ENCODE assay signal across 11 cellular contexts in the genomic region with DNA sequence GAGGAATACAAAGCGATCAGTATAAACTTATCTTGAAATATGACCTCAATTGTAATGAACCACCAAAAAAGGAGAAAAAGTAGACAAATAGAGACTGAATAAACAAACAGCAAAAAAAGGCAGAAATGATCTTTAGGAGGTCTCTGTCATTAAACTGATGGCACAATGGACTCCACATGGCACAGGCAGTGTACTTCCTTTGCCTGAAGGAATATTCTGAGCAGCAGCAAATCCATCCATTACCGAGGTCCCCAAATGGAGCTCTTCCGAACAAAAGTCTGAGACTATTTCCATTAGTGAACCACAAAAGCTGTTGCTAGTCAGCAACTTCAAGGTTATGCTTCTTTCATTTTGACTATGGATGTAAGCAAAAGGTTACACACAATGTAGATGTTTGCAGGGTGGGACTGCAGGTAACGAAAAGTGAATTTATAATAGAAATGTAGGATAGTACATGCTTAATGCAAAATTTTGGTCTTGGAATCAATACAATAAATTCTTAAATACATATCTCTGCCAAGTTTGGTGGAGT. TPM values are rescaled to one million over a fixed set of nuclear protein-coding genes. Genes with fewer than 3 reads are reported as not detected.
A peak's percentile ranks its signal among the peaks of the same experiment; 100 is the strongest.
DNase-seq lines count a peak whose midpoint lies in the region; ATAC-seq and TF ChIP-seq lines count a peak whose summit lies in the region.
"Had no signal": no experiment of that assay in that cellular context is flagged by ENCODE, and none has a peak within 500 bp of the region (broad histone marks: within the 10 kb centered on the region; RNA-seq: fewer than 3 reads in every experiment).

No MANE protein-coding gene starts in this region.

- H4K91ac ChIP-seq in mesenchymal stem cell (ENCODE audit: low read length): no peak overlapping the region

- H3K9me3 ChIP-seq in mesenchymal stem cell (ENCODE audit: control insufficient read depth, low read length) (no peaks in the 10 kb centered on the region), esophagus muscularis mucosa (no peaks in the 10 kb centered on the region)

- peak overlapping the region in 1 of 2 experiments; percentile 17 for H3K18ac ChIP-seq in mesenchymal stem cell (ENCODE audit: low read depth in 1 of 2, low read length in 2 of 2)

- TF ChIP-seq CTCF in GM06990 (IDR thresholded peaks at IDR 0.05; ENCODE audit: insufficient read depth, low read length, poor library complexity, severe bottlenecking): no peak
- TF ChIP-seq CTCF in esophagus muscularis mucosa (IDR thresholded peaks at IDR 0.05): no peak

- no peak overlapping the region for H3K4ac ChIP-seq in mesenchymal stem cell (ENCODE audit: low read depth in 1 of 2, low read length in 2 of 2)

- H2BK12ac ChIP-seq in mesenchymal stem cell (ENCODE audit: low read length in 2 of 2): no peak overlapping the region

- DNase-seq in GM06990 (ENCODE audit: extremely low read depth, insufficient read length) (peak; percentile 33), NCI-H69 (lab: John Stamatoyannopoulos, UW) (peak; percentile 87), mesenchymal stem cell (no peak), NCI-H2196 (lab: John Stamatoyannopoulos, UW; ENCODE audit: unreplicated experiment) (no peak), dermis blood vessel endothelial cell (no peak), NCI-H345 treated with DMSO at 0.1 percent for 48 hours (lab: John Stamatoyannopoulos, UW; ENCODE audit: unreplicated experiment) (no peak), esophagus muscularis mucosa (ENCODE audit: extremely low spot score) (no peak)
- DNase-seq: kidney glomerular epithelial cell, retina, T-helper 9 cell had no signal

- no peak overlapping the region for H2BK5ac ChIP-seq in mesenchymal stem cell (ENCODE audit: low read depth, low read length, poor library complexity, severe bottlenecking)

- intact Hi-C loops in esophagus muscularis mucosa (cut with DNase I): loop anchor here (5.0 kb wide), 3 partner anchors 333 to 413 kb away; a partner anchor contains a TSS

- H3K4me3 ChIP-seq in GM06990 (replicated peaks; ENCODE audit: low read depth, low read length) (no peak overlapping the region), mesenchymal stem cell (ENCODE audit: insufficient read depth in 1 of 2, low read depth in 1 of 2, low read length in 2 of 2) (no peak overlapping the region), esophagus muscularis mucosa (no peak overlapping the region)

- H3K27me3 ChIP-seq in GM06990 (replicated peaks; ENCODE audit: control insufficient read depth, insufficient read depth, low read length) (no peaks in the 10 kb centered on the region), mesenchymal stem cell (ENCODE audit: control insufficient read depth in 1 of 2, insufficient read depth in 1 of 2, low read length in 2 of 2) (no peaks in the 10 kb centered on the region), esophagus muscularis mucosa (no peaks in the 10 kb centered on the region)

- H3K27ac ChIP-seq in mesenchymal stem cell (ENCODE audit: low read length, poor library complexity, severe bottlenecking): no peak overlapping the region
- peak overlapping the region in 1 of 4 donors; percentile 21 for H3K27ac ChIP-seq in esophagus muscularis mucosa (replicated peaks in 1 of 4)

- H3K36me3 ChIP-seq in GM06990 (ENCODE audit: control insufficient read depth, insufficient read depth, low read length) (peaks cover 2% of the 10 kb centered on the region; the same call in 1 of the 2 replicates), mesenchymal stem cell (ENCODE audit: control insufficient read depth in 1 of 2, insufficient read depth in 2 of 2, low read depth in 1 of 2, low read length in 2 of 2) (peaks cover 0 to 23% of the 10 kb centered on the region in 2 experiments), esophagus muscularis mucosa (peaks cover 0 to 16% (median 4%) of the 10 kb centered on the region in 4 donors)

- no peak for TF ChIP-seq EP300 in esophagus muscularis mucosa (IDR thresholded peaks at IDR 0.05)

- no peak overlapping the region for H3K14ac ChIP-seq in mesenchymal stem cell (ENCODE audit: low read length in 2 of 2)

- peak overlapping the region; percentile 87 for H3K9ac ChIP-seq in mesenchymal stem cell (ENCODE audit: low read length)

- no peak overlapping the region for H3K23ac ChIP-seq in mesenchymal stem cell (ENCODE audit: low read length in 2 of 2)

- 93% methylated on average over 2 of the region's 4 CpGs for WGBS in mesenchymal stem cell
- 90% methylated on average over 4 of the region's 4 CpGs for WGBS in esophagus muscularis mucosa

- peaks cover 5% of the 10 kb centered on the region for H3K79me1 ChIP-seq in mesenchymal stem cell (replicated peaks; ENCODE audit: low read length, poor library complexity, severe bottlenecking)

- peak; percentile 47 for ATAC-seq in GM21447 (IDR thresholded peaks at IDR 0.05; ENCODE audit: unreplicated experiment)

- H3K4me1 ChIP-seq in mesenchymal stem cell (ENCODE audit: control insufficient read depth, insufficient read depth, low read depth, low read length) (peaks cover 13% of the 10 kb centered on the region), esophagus muscularis mucosa (peaks cover 21 to 32% (median 25%) of the 10 kb centered on the region in 4 donors)

- TF ChIP-seq POLR2A in esophagus muscularis mucosa (IDR thresholded peaks at IDR 0.05; ENCODE audit: low read depth): no peak

- H2BK15ac ChIP-seq in mesenchymal stem cell (ENCODE audit: low read depth, poor library complexity, severe bottlenecking): no peak overlapping the region

- H2AFZ ChIP-seq in mesenchymal stem cell (ENCODE audit: low read depth, low read length): no peak overlapping the region

- no peak overlapping the region for H4K8ac ChIP-seq in mesenchymal stem cell (ENCODE audit: low read length)

- no peak overlapping the region for H2AK5ac ChIP-seq in mesenchymal stem cell (ENCODE audit: low read length, severe bottlenecking)

- no peak overlapping the region for H3K4me2 ChIP-seq in mesenchymal stem cell (ENCODE audit: low read length, poor library complexity, severe bottlenecking)

- no peak overlapping the region for H2BK120ac ChIP-seq in mesenchymal stem cell (ENCODE audit: low read depth, low read length)

RNA-seq across cellular contexts. Expression of a gene that starts 14.5 kb away (rescaled TPM):
- polyA plus RNA-seq in mesenchymal stem cell (2013, experiment 1 of 2): 7.0 TPM
- polyA plus RNA-seq in mesenchymal stem cell (2013, experiment 2 of 2): 8.4 TPM
- total RNA-seq in dermis blood vessel endothelial cell: 15.5 and 16.7 TPM in 2 replicates
- 10 to 100 TPM in 2 of 4 donors, 1 to 10 TPM in 2; 9.1 to 10.4 (median 9.8) TPM for total RNA-seq in esophagus muscularis mucosa

Comparison
In these comparisons a context has a peak if more than half of its experiments do, and no peak if none do; other contexts are left out.
1. DNase-seq: peak in GM06990 (single experiment) and NCI-H69 (single experiment); none in mesenchymal stem cell (single experiment), NCI-H2196 (single experiment), dermis blood vessel endothelial cell (single experiment), NCI-H345 treated with DMSO at 0.1 percent for 48 hours (single experiment) and esophagus muscularis mucosa (single experiment).